Comparison of ENCODE assay signal across 22 cellular contexts in genomic region chr18:26729439-26729838, GRCh38.
DNase-seq lines count a peak whose midpoint lies in the region; ATAC-seq and TF ChIP-seq lines count a peak whose summit lies in the region.
"Had no signal": no experiment of that assay in that cellular context is flagged by ENCODE, and none has a peak within 500 bp of the region (broad histone marks: within the 10 kb centered on the region; RNA-seq: fewer than 3 reads in every experiment).

No MANE protein-coding gene starts in this region.

- no peak overlapping the region for H3K4me3 Mint-ChIP-seq in activated CD4-positive, alpha-beta T cell treated with anti-CD3 and anti-CD28 coated beads, Interleukin-2, amount 10 ng/mL, durations not matched to agents 24 days and 14 days
- no peak overlapping the region for H3K4me3 Mint-ChIP-seq in neural progenitor cell
- H3K4me3 Mint-ChIP-seq: B cell; CD4-positive, alpha-beta T cell; CD8-positive, alpha-beta T cell had no signal

- ATAC-seq in HG02840 (IDR thresholded peaks at IDR 0.05; ENCODE audit: low FRiP score, unreplicated experiment), result no peak
- ATAC-seq: A549; CD8-positive, alpha-beta T cell; GM12878 had no signal

- H3K27me3 Mint-ChIP-seq in activated CD4-positive, alpha-beta T cell treated with anti-CD3 and anti-CD28 coated beads, Interleukin-2, amount 10 ng/mL, durations not matched to agents 24 days and 14 days, result peaks cover 10% of the 10 kb centered on the region
- H3K27me3 Mint-ChIP-seq in neural progenitor cell (ENCODE audit: insufficient read depth, low read depth), result peaks cover 3% of the 10 kb centered on the region
- H3K27me3 Mint-ChIP-seq: B cell; CD4-positive, alpha-beta T cell had no signal

- H3K4me2 ChIP-seq in Loucy (ENCODE audit: low read depth, low read length, poor library complexity, severe bottlenecking), result no peak overlapping the region
- H3K4me2 ChIP-seq in neural progenitor cell, result peak overlapping the region; percentile 62
- H3K4me2 ChIP-seq: A549; BLaER1 treated with 17β-estradiol and CSF1 and Interleukin-3, amounts not matched to agents 10 nM and 100 nM had no signal

- no peaks in the 10 kb centered on the region for H3K9me3 ChIP-seq in Loucy (ENCODE audit: insufficient read depth, low read depth, low read length)
- no peaks in the 10 kb centered on the region for H3K9me3 ChIP-seq in neural progenitor cell (ENCODE audit: low read depth)
- H3K9me3 ChIP-seq in left ventricle myocardium inferior (replicated peaks), result no peaks in the 10 kb centered on the region
- H3K9me3 ChIP-seq: A549; BLaER1 treated with 17β-estradiol and CSF1 and Interleukin-3, amounts not matched to agents 10 nM and 100 nM; Caco-2 had no signal

- H3K4me3 ChIP-seq in Loucy (ENCODE audit: low read length, poor library complexity, severe bottlenecking) (no peak overlapping the region), neural progenitor cell (no peak overlapping the region), left ventricle myocardium inferior (no peak overlapping the region)
- H3K4me3 ChIP-seq: A549; BLaER1 treated with 17β-estradiol and CSF1 and Interleukin-3, amounts not matched to agents 10 nM and 100 nM; GM12878 had no signal

- H3K27ac ChIP-seq in neural progenitor cell (no peak overlapping the region), left ventricle myocardium inferior (replicated peaks) (no peak overlapping the region)
- H3K27ac ChIP-seq: 22Rv1; A549; BLaER1 treated with 17β-estradiol and CSF1 and Interleukin-3, amounts not matched to agents 10 nM and 100 nM; C4-2B had no signal

- H4K20me1 ChIP-seq in Loucy (ENCODE audit: insufficient read depth, low read length, poor library complexity, severe bottlenecking) (no peaks in the 10 kb centered on the region), neural progenitor cell (ENCODE audit: low read depth) (peaks cover 4% of the 10 kb centered on the region)
- H4K20me1 ChIP-seq: BLaER1 treated with 17β-estradiol and CSF1 and Interleukin-3, amounts not matched to agents 10 nM and 100 nM had no signal

- no peaks in the 10 kb centered on the region for H3K4me1 Mint-ChIP-seq in activated CD4-positive, alpha-beta T cell treated with anti-CD3 and anti-CD28 coated beads, Interleukin-2, amount 10 ng/mL, durations not matched to agents 24 days and 14 days
- peaks cover 14% of the 10 kb centered on the region for H3K4me1 Mint-ChIP-seq in neural progenitor cell
- H3K4me1 Mint-ChIP-seq: B cell had no signal

- peaks cover 5% of the 10 kb centered on the region for H3K9me3 Mint-ChIP-seq in activated CD4-positive, alpha-beta T cell treated with anti-CD3 and anti-CD28 coated beads, Interleukin-2, amount 10 ng/mL, durations not matched to agents 24 days and 14 days
- no peaks in the 10 kb centered on the region for H3K9me3 Mint-ChIP-seq in neural progenitor cell
- H3K9me3 Mint-ChIP-seq: CD8-positive, alpha-beta T cell had no signal

- H3F3A ChIP-seq in Loucy (ENCODE audit: low read depth) (no peaks in the 10 kb centered on the region), neural progenitor cell (ENCODE audit: low read depth) (peaks cover 14% of the 10 kb centered on the region)

- H3K9me2 ChIP-seq in Loucy (replicated peaks; ENCODE audit: low read depth, low read length), result no peaks in the 10 kb centered on the region

- peak overlapping the region; percentile 34 for H2AFZ ChIP-seq in Loucy (ENCODE audit: low read length)
- H2AFZ ChIP-seq in neural progenitor cell (replicated peaks), result no peak overlapping the region

- H3K9ac ChIP-seq in Loucy (ENCODE audit: low read depth, low read length, poor library complexity, severe bottlenecking) (no peak overlapping the region), neural progenitor cell (no peak overlapping the region)
- H3K9ac ChIP-seq: BLaER1 treated with 17β-estradiol and CSF1 and Interleukin-3, amounts not matched to agents 10 nM and 100 nM had no signal

- TF ChIP-seq CTCF in Loucy (conservative IDR thresholded peaks at IDR 0.05; ENCODE audit: low read length), result no peak
- no peak for TF ChIP-seq CTCF in neural progenitor cell (IDR thresholded peaks at IDR 0.05)
- no peak for TF ChIP-seq CTCF in left ventricle myocardium inferior (IDR thresholded peaks at IDR 0.05; ENCODE audit: borderline replicate concordance)

- H3K36me3 ChIP-seq in Loucy (ENCODE audit: insufficient read depth, low read length) (no peaks in the 10 kb centered on the region), neural progenitor cell (no peaks in the 10 kb centered on the region), left ventricle myocardium inferior (no peaks in the 10 kb centered on the region)
- H3K36me3 ChIP-seq: BLaER1 treated with 17β-estradiol and CSF1 and Interleukin-3, amounts not matched to agents 10 nM and 100 nM had no signal

- H3K4me1 ChIP-seq in Loucy (ENCODE audit: insufficient read depth, low read length, poor library complexity, severe bottlenecking), result peaks cover 21% of the 10 kb centered on the region
- H3K4me1 ChIP-seq in neural progenitor cell, result peaks cover 19% of the 10 kb centered on the region
- no peaks in the 10 kb centered on the region for H3K4me1 ChIP-seq in left ventricle myocardium inferior
- H3K4me1 ChIP-seq: A549, Caco-2 had no signal

- intact Hi-C loops in activated CD4-positive, alpha-beta T cell treated with anti-CD3 and anti-CD28 coated beads, Interleukin-2, amount 10 ng/mL, durations not matched to agents 24 days and 14 days (cut with micrococcal nuclease), result no loop called here
- intact Hi-C loops in left ventricle myocardium inferior (cut with micrococcal nuclease), result no loop called here

- H3K36me3 Mint-ChIP-seq in activated CD4-positive, alpha-beta T cell treated with anti-CD3 and anti-CD28 coated beads, Interleukin-2, amount 10 ng/mL, durations not matched to agents 24 days and 14 days (ENCODE audit: low read depth), result no peaks in the 10 kb centered on the region
- H3K36me3 Mint-ChIP-seq in neural progenitor cell, result no peaks in the 10 kb centered on the region
- H3K36me3 Mint-ChIP-seq: CD8-positive, alpha-beta T cell had no signal

- H3K27me3 ChIP-seq in Loucy (ENCODE audit: insufficient read depth, low read length, poor library complexity, severe bottlenecking), result no peaks in the 10 kb centered on the region
- H3K27me3 ChIP-seq in neural progenitor cell, result peaks cover 13% of the 10 kb centered on the region
- H3K27me3 ChIP-seq in left ventricle myocardium inferior (ENCODE audit: low read depth), result peaks cover 12% of the 10 kb centered on the region
- H3K27me3 ChIP-seq: BLaER1 treated with 17β-estradiol and CSF1 and Interleukin-3, amounts not matched to agents 10 nM and 100 nM had no signal

- H3K79me2 ChIP-seq in Loucy (ENCODE audit: insufficient read depth, low read length) (no peaks in the 10 kb centered on the region), neural progenitor cell (ENCODE audit: low read depth) (no peaks in the 10 kb centered on the region)

- peak; percentile 6 for DNase-seq in activated CD4-positive, alpha-beta T cell treated with anti-CD3 and anti-CD28 coated beads, Interleukin-2, amount 10 ng/mL, durations not matched to agents 24 days and 14 days
- DNase-seq in activated CD4-positive, alpha-beta T cell treated with anti-CD3 and anti-CD28 coated beads for 1 hour, result no peak
- peak; percentile 80 for DNase-seq in neural progenitor cell (ENCODE audit: low spot score)
- peak; percentile 61 for DNase-seq in retina
- DNase-seq in left ventricle myocardium inferior, result no peak
- DNase-seq in SHP77 (lab: John Stamatoyannopoulos, UW), result no peak
- DNase-seq: AML-193; Caco-2; Calu3; CD4-positive, alpha-beta T cell; CD8-positive, alpha-beta T cell; DMS79 treated with DMSO at 0.1 percent for 48 hours; EL; GDM1 had no signal

- H3K27ac Mint-ChIP-seq in activated CD4-positive, alpha-beta T cell treated with anti-CD3 and anti-CD28 coated beads, Interleukin-2, amount 10 ng/mL, durations not matched to agents 24 days and 14 days, result no peak overlapping the region
- peak overlapping the region; percentile 79 for H3K27ac Mint-ChIP-seq in neural progenitor cell
- H3K27ac Mint-ChIP-seq: B cell; CD4-positive, alpha-beta T cell; CD8-positive, alpha-beta T cell had no signal

Comparison
In these comparisons a context has a peak if more than half of its experiments do, and no peak if none do; other contexts are left out.
1. DNase-seq: peak in activated CD4-positive, alpha-beta T cell treated with anti-CD3 and anti-CD28 coated beads, Interleukin-2, amount 10 ng/mL, durations not matched to agents 24 days and 14 days (single experiment), neural progenitor cell (single experiment) and retina (single experiment); none in activated CD4-positive, alpha-beta T cell treated with anti-CD3 and anti-CD28 coated beads for 1 hour (single experiment), left ventricle myocardium inferior (single experiment) and SHP77 (0 of 2).